ENCODE assay signal across 25 cellular contexts in the genomic region with DNA sequence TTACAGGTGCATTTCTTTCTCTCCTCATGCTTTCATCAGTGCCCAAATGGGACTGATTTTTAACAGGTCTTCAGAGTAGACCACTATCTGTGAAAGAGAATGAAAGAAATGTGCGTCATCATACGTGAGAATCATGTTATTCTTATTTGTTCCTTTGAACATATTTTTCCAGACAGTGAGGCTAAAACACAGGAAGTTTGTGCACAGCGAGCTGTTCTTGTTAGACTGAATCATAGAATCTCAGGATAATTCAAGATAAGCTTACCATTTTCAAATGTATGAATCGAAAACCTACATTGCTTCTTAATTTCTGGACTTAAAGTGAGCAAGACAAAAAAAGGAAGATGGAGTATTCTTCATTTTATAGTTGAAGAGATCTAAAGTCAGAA.
DNase-seq lines count a peak whose midpoint lies in the region; ATAC-seq and TF ChIP-seq lines count a peak whose summit lies in the region.
"Had no signal": no experiment of that assay in that cellular context is flagged by ENCODE, and none has a peak within 500 bp of the region (broad histone marks: within the 10 kb centered on the region; RNA-seq: fewer than 3 reads in every experiment).

No MANE protein-coding gene starts in this region.

- no peak overlapping the region for H3K9ac ChIP-seq in PC-3 (ENCODE audit: low read length)
- H3K9ac ChIP-seq: KMS-11 had no signal

- no peaks in the 10 kb centered on the region for H3K9me2 ChIP-seq in PC-3 (replicated peaks; ENCODE audit: low read length)

- H2AFZ ChIP-seq in ACC112 (ENCODE audit: low read length, unreplicated experiment) = peak overlapping the region; percentile 24
- H2AFZ ChIP-seq in PC-3 (ENCODE audit: low read length) = peak overlapping the region; percentile 8; the same call in 1 of the 2 replicates

- H3K9me3 Mint-ChIP-seq in stimulated activated naive B cell treated with anti-CD40 and anti-IgM and Interleukin-4, amounts not matched to agents 10 μg/mL and 1 μg/mL and 100 μg/mL, for 72 hours = no peaks in the 10 kb centered on the region
- H3K9me3 Mint-ChIP-seq: activated naive CD8-positive, alpha-beta T cell treated with anti-CD3 and anti-CD28 coated beads, Interleukin-2, amount 50 U/mL, for 24 hours; activated T-helper 2 cell treated with anti-CD3 and anti-CD28 coated beads, Interferon-gamma antibody, Interleukin-2, Interleukin-4, amounts not matched to agents 10 μg/mL and 5 μg/mL and 100 μg/mL, durations not matched to agents 14 hours and 24 hours and 36 hours; natural killer cell treated with Interleukin-12 subunit alpha and Interleukin-12 subunit beta and Interleukin-15 and Interleukin-18, amount 100 ng/mL, for 72 hours had no signal

- TF ChIP-seq CTCF in PC-3 (conservative IDR thresholded peaks at IDR 0.05; ENCODE audit: low read depth, low read length) (no peak), uterus (IDR thresholded peaks at IDR 0.05) (no peak), psoas muscle (IDR thresholded peaks at IDR 0.05) (no peak)

- H4K20me1 ChIP-seq in PC-3 (ENCODE audit: low read length) = no peaks in the 10 kb centered on the region

- H3K9me3 ChIP-seq in PC-3 (ENCODE audit: low read length) = no peaks in the 10 kb centered on the region
- H3K9me3 ChIP-seq in uterus = no peaks in the 10 kb centered on the region
- no peaks in the 10 kb centered on the region for H3K9me3 ChIP-seq in psoas muscle
- H3K9me3 ChIP-seq: esophagus squamous epithelium, upper lobe of left lung had no signal

- peak overlapping the region; percentile 26 for H3K4me2 ChIP-seq in PC-3 (ENCODE audit: low read length)
- H3K4me2 ChIP-seq: KMS-11 had no signal

- H3K36me3 ChIP-seq in ACC112 (ENCODE audit: insufficient read depth, low read length) (no peaks in the 10 kb centered on the region), PC-3 (ENCODE audit: low read depth, low read length) (no peaks in the 10 kb centered on the region), uterus (no peaks in the 10 kb centered on the region), psoas muscle (ENCODE audit: insufficient read depth in 1 of 2, low read depth in 1 of 2) (no peaks in the 10 kb centered on the region)
- H3K36me3 ChIP-seq: esophagus squamous epithelium, upper lobe of left lung had no signal

- H3K4me1 Mint-ChIP-seq in stimulated activated naive B cell treated with anti-CD40 and anti-IgM and Interleukin-4, amounts not matched to agents 10 μg/mL and 1 μg/mL and 100 μg/mL, for 72 hours = no peaks in the 10 kb centered on the region
- H3K4me1 Mint-ChIP-seq: activated naive CD8-positive, alpha-beta T cell treated with anti-CD3 and anti-CD28 coated beads, Interleukin-2, amount 50 U/mL, for 24 hours; central memory CD8-positive, alpha-beta T cell had no signal

- WGBS in psoas muscle, 3 donors = 72 to 79% (median 75%) methylated on average over 4 of the region's 4 CpGs

- H3K36me3 Mint-ChIP-seq in stimulated activated naive B cell treated with anti-CD40 and anti-IgM and Interleukin-4, amounts not matched to agents 10 μg/mL and 1 μg/mL and 100 μg/mL, for 72 hours = no peaks in the 10 kb centered on the region
- H3K36me3 Mint-ChIP-seq: activated CD8-positive, alpha-beta memory T cell treated with anti-CD3 and anti-CD28 coated beads, Interleukin-2, amount 10 ng/mL, durations not matched to agents 7 days and 5 days; natural killer cell treated with Interleukin-12 subunit alpha and Interleukin-12 subunit beta and Interleukin-15 and Interleukin-18, amount 100 ng/mL, for 72 hours had no signal

- POLR2A ChIA-PET in PC-3 (lab: Charles Lee; ENCODE audit: unreplicated experiment) = no interaction called here

- no peaks in the 10 kb centered on the region for H3K79me2 ChIP-seq in ACC112 (ENCODE audit: control insufficient read depth, insufficient read depth, low read length, unreplicated experiment)
- no peaks in the 10 kb centered on the region for H3K79me2 ChIP-seq in PC-3 (ENCODE audit: low read length)

- peak overlapping the region; percentile 90 for H3K27ac ChIP-seq in ACC112 (ENCODE audit: low read depth, low read length)
- no peak overlapping the region for H3K27ac ChIP-seq in PC-3 (ENCODE audit: low read length)
- H3K27ac ChIP-seq in uterus = no peak overlapping the region
- no peak overlapping the region for H3K27ac ChIP-seq in psoas muscle
- H3K27ac ChIP-seq: KMS-11, upper lobe of left lung had no signal

- H3K4me3 ChIP-seq in ACC112 (ENCODE audit: low read depth, low read length) = peak overlapping the region; percentile 15; the same call in 1 of the 2 replicates
- no peak overlapping the region for H3K4me3 ChIP-seq in PC-3 (ENCODE audit: low read length)
- H3K4me3 ChIP-seq in uterus = no peak overlapping the region
- H3K4me3 ChIP-seq in psoas muscle = no peak overlapping the region
- H3K4me3 ChIP-seq: esophagus squamous epithelium, upper lobe of left lung had no signal

- no peaks in the 10 kb centered on the region for H3F3A ChIP-seq in PC-3 (ENCODE audit: low read length, unreplicated experiment)

- H3K4me1 ChIP-seq in ACC112 (ENCODE audit: control insufficient read depth, insufficient read depth, low read length, unreplicated experiment) (peaks cover 75% of the 10 kb centered on the region), PC-3 (ENCODE audit: insufficient read depth, low read length) (peaks cover 57% of the 10 kb centered on the region), uterus (no peaks in the 10 kb centered on the region), psoas muscle (no peaks in the 10 kb centered on the region)

- intact Hi-C loops in PC-3 (cut with micrococcal nuclease) (loop anchor here (5.0 kb wide), 1 partner anchor 80 kb away; no protein-coding TSS in a partner anchor), uterus (cut with DNase I; ENCODE audit: low total_unique reads) (no loop called here), psoas muscle (cut with DNase I) (no loop called here)

- no peak overlapping the region for H3K4me3 Mint-ChIP-seq in stimulated activated naive B cell treated with anti-CD40 and anti-IgM and Interleukin-4, amounts not matched to agents 10 μg/mL and 1 μg/mL and 100 μg/mL, for 72 hours
- H3K4me3 Mint-ChIP-seq: activated CD8-positive, alpha-beta memory T cell treated with anti-CD3 and anti-CD28 coated beads, Interleukin-2, amount 10 ng/mL, durations not matched to agents 7 days and 5 days; activated naive CD8-positive, alpha-beta T cell treated with anti-CD3 and anti-CD28 coated beads, Interleukin-2, amount 50 U/mL, for 24 hours; central memory CD8-positive, alpha-beta T cell; natural killer cell treated with Interleukin-12 subunit alpha and Interleukin-12 subunit beta and Interleukin-15 and Interleukin-18, amount 100 ng/mL, for 72 hours had no signal

- H3K27ac Mint-ChIP-seq in stimulated activated naive B cell treated with anti-CD40 and anti-IgM and Interleukin-4, amounts not matched to agents 10 μg/mL and 1 μg/mL and 100 μg/mL, for 72 hours = no peak overlapping the region
- H3K27ac Mint-ChIP-seq: activated CD8-positive, alpha-beta memory T cell treated with anti-CD3 and anti-CD28 coated beads, Interleukin-2, amount 10 ng/mL, durations not matched to agents 7 days and 5 days; activated naive CD8-positive, alpha-beta T cell treated with anti-CD3 and anti-CD28 coated beads, Interleukin-2, amount 50 U/mL, for 24 hours; activated T-helper 2 cell treated with anti-CD3 and anti-CD28 coated beads, Interferon-gamma antibody, Interleukin-2, Interleukin-4, amounts not matched to agents 10 μg/mL and 5 μg/mL and 100 μg/mL, durations not matched to agents 14 hours and 24 hours and 36 hours; natural killer cell treated with Interleukin-12 subunit alpha and Interleukin-12 subunit beta and Interleukin-15 and Interleukin-18, amount 100 ng/mL, for 72 hours had no signal

- BruUV-seq in PC-3 (replicated peaks; lab: Mats Ljungman, UMichigan) = no TSS peak

- CTCF ChIA-PET in PC-3 (lab: Charles Lee) = no interaction called here

- peak; percentile 28 for DNase-seq in PC-3
- DNase-seq in brain pericyte (ENCODE audit: low read depth, low spot score) = peak; percentile 27
- DNase-seq in lung microvascular endothelial cell (ENCODE audit: low read depth in 2 of 2) = peak; percentile 38 to 90
- DNase-seq in uterus = no peak
- DNase-seq in GM03348 (ENCODE audit: low spot score) = no peak
- no peak for DNase-seq in psoas muscle
- DNase-seq in stimulated activated naive B cell treated with anti-CD40 and anti-IgM and Interleukin-4, amounts not matched to agents 10 μg/mL and 1 μg/mL and 100 μg/mL, for 72 hours = no peak
- DNase-seq: activated CD4-positive, alpha-beta T cell treated with anti-CD3 and anti-CD28 coated beads for 4 hours; activated CD8-positive, alpha-beta memory T cell treated with anti-CD3 and anti-CD28 coated beads, Interleukin-2, amount 10 ng/mL, durations not matched to agents 7 days and 5 days; activated naive CD8-positive, alpha-beta T cell treated with anti-CD3 and anti-CD28 coated beads, Interleukin-2, amount 50 U/mL, for 24 hours; COR-L47; effector CD8-positive, alpha-beta T cell; esophagus squamous epithelium; glutamatergic neuron; left colon; midbrain; small intestine; stimulated activated CD4-positive, alpha-beta T cell treated with anti-CD3 and anti-CD28 coated beads, Interleukin-4, amount 100 ng/mL, for 4 hours; upper lobe of left lung had no signal

- no peak for TF ChIP-seq POLR2A in uterus (IDR thresholded peaks at IDR 0.05)

- no peaks in the 10 kb centered on the region for H3K27me3 Mint-ChIP-seq in stimulated activated naive B cell treated with anti-CD40 and anti-IgM and Interleukin-4, amounts not matched to agents 10 μg/mL and 1 μg/mL and 100 μg/mL, for 72 hours
- H3K27me3 Mint-ChIP-seq: activated CD8-positive, alpha-beta memory T cell treated with anti-CD3 and anti-CD28 coated beads, Interleukin-2, amount 10 ng/mL, durations not matched to agents 7 days and 5 days; activated naive CD8-positive, alpha-beta T cell treated with anti-CD3 and anti-CD28 coated beads, Interleukin-2, amount 50 U/mL, for 24 hours; central memory CD8-positive, alpha-beta T cell; natural killer cell treated with Interleukin-12 subunit alpha and Interleukin-12 subunit beta and Interleukin-15 and Interleukin-18, amount 100 ng/mL, for 72 hours had no signal

- H3K27me3 ChIP-seq in ACC112 (ENCODE audit: insufficient read depth, low read length) (no peaks in the 10 kb centered on the region), PC-3 (ENCODE audit: low read length) (no peaks in the 10 kb centered on the region), uterus (no peaks in the 10 kb centered on the region), psoas muscle (ENCODE audit: insufficient read depth in 3 of 3, low read length in 2 of 3) (no peaks in the 10 kb centered on the region)
- H3K27me3 ChIP-seq: esophagus squamous epithelium, upper lobe of left lung had no signal

- ATAC-seq in PC-3 = no peak
- ATAC-seq in psoas muscle = no peak
- ATAC-seq in stimulated activated naive B cell treated with anti-CD40 and anti-IgM and Interleukin-4, amounts not matched to agents 10 μg/mL and 1 μg/mL and 100 μg/mL, for 72 hours (replicated peaks) = no peak
- ATAC-seq: activated CD8-positive, alpha-beta memory T cell treated with anti-CD3 and anti-CD28 coated beads, Interleukin-2, amount 10 ng/mL, durations not matched to agents 7 days and 5 days; activated naive CD8-positive, alpha-beta T cell treated with anti-CD3 and anti-CD28 coated beads, Interleukin-2, amount 50 U/mL, for 24 hours; natural killer cell treated with Interleukin-12 subunit alpha and Interleukin-12 subunit beta and Interleukin-15 and Interleukin-18, amount 100 ng/mL, for 72 hours; Right ventricle myocardium inferior had no signal

Comparison
In these comparisons a context has a peak if more than half of its experiments do, and no peak if none do; other contexts are left out.
1. DNase-seq: peak in PC-3 (single experiment), brain pericyte (single experiment) and lung microvascular endothelial cell (2 of 2); none in uterus (0 of 2), GM03348 (single experiment), psoas muscle (0 of 2) and stimulated activated naive B cell treated with anti-CD40 and anti-IgM and Interleukin-4, amounts not matched to agents 10 μg/mL and 1 μg/mL and 100 μg/mL, for 72 hours (single experiment).